8 cellular contexts compared by ENCODE assay signal in the genomic region with DNA sequence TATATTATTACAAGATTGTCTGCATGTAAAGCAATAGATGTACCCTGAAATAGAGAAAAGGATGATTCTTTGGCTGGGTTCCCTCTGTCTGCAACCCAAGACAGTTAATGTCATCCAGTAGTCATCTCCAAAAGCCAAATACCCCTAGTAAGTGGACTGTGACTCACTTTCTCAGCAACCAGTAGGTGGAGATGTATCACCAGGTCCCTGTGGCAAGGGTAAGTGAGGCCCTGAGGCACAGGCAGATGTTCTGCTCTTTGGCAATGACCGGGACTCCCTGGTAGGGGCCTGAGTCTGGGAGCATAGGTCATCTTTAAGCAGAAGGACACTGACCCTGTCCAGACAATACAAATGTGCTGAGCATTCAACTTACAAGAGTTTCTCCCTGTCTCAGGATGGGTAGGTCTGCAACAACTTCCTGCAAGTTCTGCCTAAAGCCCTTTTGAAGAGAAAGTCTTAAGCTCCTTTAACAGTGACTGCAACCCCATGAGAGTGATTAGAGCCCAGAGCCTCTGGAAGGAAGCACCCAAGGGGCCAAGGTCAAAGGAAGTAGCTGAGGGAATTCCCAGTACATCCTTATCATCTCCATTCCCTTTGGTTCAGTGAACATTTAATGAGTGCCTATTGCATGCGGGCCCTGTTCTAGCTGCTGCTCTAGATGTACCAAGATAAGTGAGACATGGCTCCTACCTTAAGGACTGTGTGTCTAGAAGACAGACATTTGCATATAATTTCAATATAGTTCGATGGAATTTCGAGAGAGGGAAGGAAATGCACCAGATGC. TPM values are rescaled to one million over a fixed set of nuclear protein-coding genes. Genes with fewer than 3 reads are reported as not detected.
DNase-seq lines count a peak whose midpoint lies in the region; TF ChIP-seq lines count a peak whose summit lies in the region.
"Had no signal": no experiment of that assay in that cellular context is flagged by ENCODE, and none has a peak within 500 bp of the region (broad histone marks: within the 10 kb centered on the region; RNA-seq: fewer than 3 reads in every experiment).

No MANE protein-coding gene starts in this region.

- POLR2A ChIA-PET in GM10248 (lab: Yijun Ruan, JAX), result no interaction called here

- DNase-seq in H4 (ENCODE audit: low spot score) (peak; percentile 23), NCI-H69 (lab: John Stamatoyannopoulos, UW) (peak; percentile 1), epithelial cell of proximal tubule (ENCODE audit: low read depth) (no peak), putamen (ENCODE audit: low spot score) (peak; percentile 32), GM10248 (ENCODE audit: extremely low spot score) (no peak), NCI-H2171 treated with DMSO at 0.1 percent for 48 hours (lab: John Stamatoyannopoulos, UW) (no peak)
- DNase-seq in activated effector memory CD4-positive, alpha-beta T cell treated with anti-CD3 and anti-CD28 coated beads, Interleukin-2, amount 50 U/mL, for 16 hours, result no peak

- CTCF ChIA-PET in GM10248 (lab: Yijun Ruan, JAX), result interaction anchor here (0.5 to 2.1 kb wide), 4 partner anchors 15 to 1389 kb away, joined by 3 to 9 read pairs (median 4); no protein-coding TSS in a partner anchor

- H3K4me3 ChIP-seq in epithelial cell of proximal tubule (ENCODE audit: low read depth, low read length), result no peak overlapping the region
- H3K4me3 ChIP-seq: body of pancreas had no signal

- TF ChIP-seq CTCF in epithelial cell of proximal tubule (conservative IDR thresholded peaks at IDR 0.05; ENCODE audit: low read depth, low read length) (peak; percentile 57), GM10248 (IDR thresholded peaks at IDR 0.05; ENCODE audit: control extremely low read depth, extremely low read depth, low read depth, missing control alignments) (no peak)

RNA-seq across cellular contexts. Expression of gene PMP22, which starts 31.9 kb away (rescaled TPM):
- 18.5 and 27.4 TPM in 2 replicates for total RNA-seq in H4 (2014; rRNA removed; shearing (Covaris generic))
- 8.6 and 12.7 TPM in 2 replicates for total RNA-seq in epithelial cell of proximal tubule

Comparison
In these comparisons a context has a peak if more than half of its experiments do, and no peak if none do; other contexts are left out.
1. DNase-seq: peak in H4 (single experiment), NCI-H69 (single experiment) and putamen (single experiment); none in epithelial cell of proximal tubule (single experiment), activated effector memory CD4-positive, alpha-beta T cell treated with anti-CD3 and anti-CD28 coated beads, Interleukin-2, amount 50 U/mL, for 16 hours (single experiment), GM10248 (single experiment) and NCI-H2171 treated with DMSO at 0.1 percent for 48 hours (single experiment).